In the genomic region with DNA sequence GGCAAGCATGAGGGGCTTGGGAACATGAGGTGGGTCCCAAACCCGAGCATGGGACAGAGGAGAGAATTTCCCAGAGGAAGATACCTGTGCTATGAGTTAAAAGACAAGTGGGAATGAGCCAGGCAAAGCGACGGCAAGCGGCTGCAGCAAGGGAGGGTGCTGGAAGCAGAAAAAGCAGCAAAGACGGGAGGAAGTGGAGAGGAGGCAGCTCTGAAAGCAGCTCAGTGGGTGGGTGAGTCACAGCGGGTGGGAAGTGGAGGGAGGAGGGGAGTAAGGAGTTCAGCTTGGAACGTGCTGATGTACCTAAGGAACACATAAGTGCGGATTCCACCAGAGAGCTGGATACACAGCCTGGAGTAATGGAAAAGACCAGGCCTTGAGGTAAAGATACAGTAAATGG, we compare ENCODE assay signal across 12 cellular contexts. TPM values are rescaled to one million over a fixed set of nuclear protein-coding genes. Genes with fewer than 3 reads are reported as not detected.
A peak's percentile ranks its signal among the peaks of the same experiment; 100 is the strongest.
DNase-seq lines count a peak whose midpoint lies in the region; ATAC-seq and TF ChIP-seq lines count a peak whose summit lies in the region.
"Had no signal": no experiment of that assay in that cellular context is flagged by ENCODE, and none has a peak within 500 bp of the region (broad histone marks: within the 10 kb centered on the region; RNA-seq: fewer than 3 reads in every experiment).

No MANE protein-coding gene starts in this region.

- no peak overlapping the region for H3K9ac ChIP-seq in endodermal cell (ENCODE audit: extremely low read depth, low read length, poor library complexity, severe bottlenecking)

- TF ChIP-seq CTCF in CD14-positive monocyte (IDR thresholded peaks at IDR 0.05), result no peak
- no peak for TF ChIP-seq CTCF in endodermal cell (conservative IDR thresholded peaks at IDR 0.05)
- TF ChIP-seq CTCF in suprapubic skin (IDR thresholded peaks at IDR 0.05), result no peak
- no peak for TF ChIP-seq CTCF in BE2C (IDR thresholded peaks at IDR 0.05; ENCODE audit: low read depth, low read length)
- no peak for TF ChIP-seq CTCF in vagina (IDR thresholded peaks at IDR 0.05)

- no peak for ATAC-seq in activated naive CD4-positive, alpha-beta T cell treated with anti-CD3 and anti-CD28 coated beads, Interleukin-2, amount 50 U/mL, for 72 hours

- H3K4me3 ChIP-seq in endodermal cell (ENCODE audit: low read length) (no peak overlapping the region), suprapubic skin (no peak overlapping the region), BE2C (ENCODE audit: low read depth, low read length) (no peak overlapping the region), vagina (no peak overlapping the region)
- H3K4me3 ChIP-seq: lung had no signal

- no peak for DNase-seq in CD14-positive monocyte (ENCODE audit: low spot score)
- peak; percentile 21 for DNase-seq in NCI-H226
- DNase-seq in endodermal cell, result peak; percentile 85
- DNase-seq in nucleus accumbens (lab: John Stamatoyannopoulos, UW), result peak in 43 of 56 donors; percentile 6 to 88 (median 54)
- DNase-seq in suprapubic skin (ENCODE audit: low spot score in 2 of 2), result no peak
- DNase-seq in BE2C, result no peak
- DNase-seq in activated naive CD4-positive, alpha-beta T cell treated with anti-CD3 and anti-CD28 coated beads, Interleukin-2, amount 50 U/mL, for 72 hours (ENCODE audit: low spot score in 2 of 2), result no peak
- no peak for DNase-seq in vagina (ENCODE audit: extremely low spot score in 2 of 2)
- DNase-seq: cortex of kidney, MM.1S, OCI-M1 had no signal

- no peak for TF ChIP-seq EP300 in suprapubic skin (IDR thresholded peaks at IDR 0.05)

- no peaks in the 10 kb centered on the region for H3K9me3 Mint-ChIP-seq in CD14-positive monocyte
- H3K9me3 Mint-ChIP-seq in endodermal cell, result no peaks in the 10 kb centered on the region
- peaks cover 0 to 4% of the 10 kb centered on the region in 2 donors for H3K9me3 Mint-ChIP-seq in activated naive CD4-positive, alpha-beta T cell treated with anti-CD3 and anti-CD28 coated beads, Interleukin-2, amount 50 U/mL, for 72 hours

- H3K4me3 Mint-ChIP-seq in CD14-positive monocyte (no peak overlapping the region), endodermal cell (no peak overlapping the region)

- TF ChIP-seq POLR2A in suprapubic skin (IDR thresholded peaks at IDR 0.05), result no peak
- TF ChIP-seq POLR2A in vagina (IDR thresholded peaks at IDR 0.05), result no peak

- intact Hi-C loops in CD14-positive monocyte (cut with micrococcal nuclease), result loop anchor here in 1 of 2 donors (10.0 kb wide), 1 partner anchor 363 kb away; no protein-coding TSS in a partner anchor
- intact Hi-C loops in vagina (cut with DNase I), result no loop called here

- 54 to 63% methylated on average over 7 to 8 of the region's 8 CpGs for WGBS in endodermal cell (ENCODE audit: insufficient coverage in 1 of 2, insufficient read length in 1 of 2), 2 experiments
- WGBS in suprapubic skin, result 72% methylated on average over 8 of the region's 8 CpGs

- H3K4me1 Mint-ChIP-seq in CD14-positive monocyte (peaks cover 3% of the 10 kb centered on the region), endodermal cell (peaks cover 32% of the 10 kb centered on the region)

- H3K36me3 Mint-ChIP-seq in CD14-positive monocyte (peaks cover 67 to 81% of the 10 kb centered on the region in 2 donors), endodermal cell (ENCODE audit: low read depth) (peaks cover 42% of the 10 kb centered on the region)
- peaks cover 43 to 59% of the 10 kb centered on the region in 2 donors for H3K36me3 Mint-ChIP-seq in activated naive CD4-positive, alpha-beta T cell treated with anti-CD3 and anti-CD28 coated beads, Interleukin-2, amount 50 U/mL, for 72 hours

- H3K27me3 ChIP-seq in endodermal cell (ENCODE audit: control insufficient read depth, insufficient read depth, low read length, poor library complexity, severe bottlenecking) (no peaks in the 10 kb centered on the region), suprapubic skin (no peaks in the 10 kb centered on the region), BE2C (no peaks in the 10 kb centered on the region), vagina (no peaks in the 10 kb centered on the region)

- no peaks in the 10 kb centered on the region for H3K9me3 ChIP-seq in endodermal cell (ENCODE audit: control insufficient read depth, low read length)
- no peaks in the 10 kb centered on the region for H3K9me3 ChIP-seq in suprapubic skin
- H3K9me3 ChIP-seq in BE2C, result no peaks in the 10 kb centered on the region
- H3K9me3 ChIP-seq in vagina, result no peaks in the 10 kb centered on the region

- peaks cover under 1% of the 10 kb centered on the region for H3K4me1 ChIP-seq in endodermal cell (ENCODE audit: control insufficient read depth, insufficient read depth, low read length)
- H3K4me1 ChIP-seq in suprapubic skin, result peaks cover 6% of the 10 kb centered on the region
- H3K4me1 ChIP-seq in BE2C, result peaks cover 7% of the 10 kb centered on the region
- peaks cover 6% of the 10 kb centered on the region for H3K4me1 ChIP-seq in vagina

- peak overlapping the region in 4 of 7 donors; percentile 40 to 70 (median 55) for H3K27ac Mint-ChIP-seq in CD14-positive monocyte
- H3K27ac Mint-ChIP-seq in endodermal cell, result no peak overlapping the region
- peak overlapping the region in 1 of 2 donors; percentile 13 for H3K27ac Mint-ChIP-seq in activated naive CD4-positive, alpha-beta T cell treated with anti-CD3 and anti-CD28 coated beads, Interleukin-2, amount 50 U/mL, for 72 hours

- H3K36me3 ChIP-seq in endodermal cell (ENCODE audit: control insufficient read depth, insufficient read depth, low read length) (peaks cover 59% of the 10 kb centered on the region), suprapubic skin (peaks cover 48% of the 10 kb centered on the region), BE2C (peaks cover 74% of the 10 kb centered on the region), vagina (peaks cover 4 to 48% of the 10 kb centered on the region in 2 donors)

- H3K27me3 Mint-ChIP-seq in CD14-positive monocyte (ENCODE audit: low read depth in 3 of 3) (no peaks in the 10 kb centered on the region), endodermal cell (ENCODE audit: insufficient read depth) (no peaks in the 10 kb centered on the region)

- H3K27ac ChIP-seq in endodermal cell (ENCODE audit: low read depth, low read length), result peak overlapping the region; percentile 4
- H3K27ac ChIP-seq in suprapubic skin, result no peak overlapping the region
- no peak overlapping the region for H3K27ac ChIP-seq in vagina

RNA-seq across cellular contexts. Expression of a gene that starts 41.4 kb away (rescaled TPM):
- polyA plus RNA-seq in CD14-positive monocyte, result 1 to 10 TPM; 2.8 to 4.2 TPM
- total RNA-seq in endodermal cell, result 10 to 100 TPM; 11.3 to 13.6 TPM
- polyA plus RNA-seq in endodermal cell (2013, experiment 1 of 2), result 14.2 TPM
- polyA plus RNA-seq in endodermal cell (2013, experiment 2 of 2), result 11.5 TPM
- total RNA-seq in suprapubic skin, result 10 to 100 TPM in 3 of 4 donors, 1 to 10 TPM in 1; 9.7 to 27.4 (median 14.5) TPM
- polyA plus RNA-seq in BE2C (2012; ENCODE audit: insufficient read depth, insufficient read length, low read depth), result 18.2 TPM
- 10 to 100 TPM; 12.8 to 14.0 TPM for total RNA-seq in activated naive CD4-positive, alpha-beta T cell treated with anti-CD3 and anti-CD28 coated beads, Interleukin-2, amount 50 U/mL, for 72 hours
- 10.3 TPM for total RNA-seq in vagina

Comparison
In these comparisons a context has a peak if more than half of its experiments do, and no peak if none do; other contexts are left out.
1. DNase-seq: peak in NCI-H226 (single experiment), endodermal cell (single experiment) and nucleus accumbens (43 of 56); none in CD14-positive monocyte (single experiment), suprapubic skin (0 of 2), BE2C (single experiment), activated naive CD4-positive, alpha-beta T cell treated with anti-CD3 and anti-CD28 coated beads, Interleukin-2, amount 50 U/mL, for 72 hours (0 of 2) and vagina (0 of 2).